ENCODE assay signal across 9 cellular contexts in the genomic region with DNA sequence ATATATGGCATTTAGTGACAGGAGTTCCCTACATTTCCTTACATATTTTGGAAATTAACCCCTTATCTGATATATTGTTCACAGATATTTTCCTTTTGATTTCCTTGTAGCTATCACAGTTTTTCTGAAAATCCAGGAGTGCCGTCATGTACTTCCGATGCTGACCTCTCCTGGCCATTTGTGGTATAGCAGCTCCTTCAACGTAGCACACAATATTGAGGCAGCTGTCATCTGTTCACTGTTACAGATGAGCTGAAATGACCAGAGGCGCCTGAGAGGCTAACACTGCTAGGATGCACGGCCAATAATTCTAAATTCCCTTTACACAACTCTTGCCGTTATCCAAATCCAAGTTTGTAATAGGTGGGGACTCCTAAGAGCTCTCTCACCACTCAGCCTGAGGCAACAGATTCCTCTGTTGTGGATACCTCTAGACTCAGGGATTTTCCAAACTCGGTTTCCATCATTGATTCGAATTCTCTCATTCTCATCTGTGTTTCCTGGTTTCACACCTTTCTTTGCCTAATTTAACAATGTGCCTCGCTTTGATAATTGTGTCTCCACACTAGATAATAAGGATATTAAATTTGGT. TPM values are rescaled to one million over a fixed set of nuclear protein-coding genes. Genes with fewer than 3 reads are reported as not detected.
A peak's percentile ranks its signal among the peaks of the same experiment; 100 is the strongest.
DNase-seq lines count a peak whose midpoint lies in the region; TF ChIP-seq lines count a peak whose summit lies in the region.
"Had no signal": no experiment of that assay in that cellular context is flagged by ENCODE, and none has a peak within 500 bp of the region (broad histone marks: within the 10 kb centered on the region; RNA-seq: fewer than 3 reads in every experiment).

No MANE protein-coding gene starts in this region.

- H3K14ac ChIP-seq in trophoblast cell (ENCODE audit: low read length), result no peak overlapping the region

- no peak overlapping the region for H2BK12ac ChIP-seq in trophoblast cell (ENCODE audit: low read length)

- H3K79me1 ChIP-seq in trophoblast cell (ENCODE audit: low read length), result no peaks in the 10 kb centered on the region

- H3K4me2 ChIP-seq in MM.1S (ENCODE audit: low read depth, low read length) (no peak overlapping the region), trophoblast cell (ENCODE audit: low read length) (no peak overlapping the region)

- no peak overlapping the region for H3K18ac ChIP-seq in trophoblast cell (ENCODE audit: low read length)

- no peaks in the 10 kb centered on the region for H3K4me1 ChIP-seq in HAP-1
- H3K4me1 ChIP-seq in MM.1S (ENCODE audit: low read length), result no peaks in the 10 kb centered on the region
- H3K4me1 ChIP-seq in trophoblast cell (ENCODE audit: control insufficient read depth in 1 of 2, insufficient read depth in 2 of 2, low read length in 2 of 2), result no peaks in the 10 kb centered on the region

- no peaks in the 10 kb centered on the region for H4K20me1 ChIP-seq in MM.1S (ENCODE audit: insufficient read depth, low read length)

- DNase-seq in GM10266 (ENCODE audit: extremely low spot score), result peak; percentile 33
- peak; percentile 34 to 84 for DNase-seq in HAP-1 (ENCODE audit: low spot score in 2 of 2)
- peak; percentile 59 for DNase-seq in MM.1S
- peak; percentile 36 to 73 for DNase-seq in SHP77 (lab: John Stamatoyannopoulos, UW)
- peak; percentile 24 for DNase-seq in activated gamma-delta T cell treated with anti-CD3 and anti-CD28 coated beads, Interleukin-2, amount 50 U/mL, for 16 hours (ENCODE audit: low read depth)
- peak; percentile 57 for DNase-seq in glomerular endothelial cell (ENCODE audit: extremely low read depth, low read depth, low spot score)
- peak; percentile 58 to 86 for DNase-seq in trophoblast cell
- DNase-seq in mesenteric fat pad (ENCODE audit: low spot score), result no peak

- H3K79me2 ChIP-seq in MM.1S (ENCODE audit: low read length) (no peaks in the 10 kb centered on the region), trophoblast cell (ENCODE audit: control insufficient read depth, insufficient read depth, low read length, poor library complexity) (no peaks in the 10 kb centered on the region)

- H2AFZ ChIP-seq in MM.1S (ENCODE audit: low read length) (no peak overlapping the region), trophoblast cell (ENCODE audit: insufficient read depth, low read length, poor library complexity) (no peak overlapping the region)

- no peaks in the 10 kb centered on the region for H3K9me2 ChIP-seq in MM.1S (replicated peaks; ENCODE audit: insufficient read depth, low read length)

- H2AK5ac ChIP-seq in trophoblast cell (ENCODE audit: low read length), result no peak overlapping the region

- no peak overlapping the region for H3K4ac ChIP-seq in trophoblast cell (ENCODE audit: low read depth, low read length)

- no peaks in the 10 kb centered on the region for H3K36me3 ChIP-seq in HAP-1 (replicated peaks)
- H3K36me3 ChIP-seq in MM.1S (replicated peaks; ENCODE audit: insufficient read depth, low read length), result no peaks in the 10 kb centered on the region
- H3K36me3 ChIP-seq in trophoblast cell (ENCODE audit: control insufficient read depth in 1 of 2, insufficient read depth in 2 of 2, low read length in 2 of 2), result no peaks in the 10 kb centered on the region

- no peak overlapping the region for H3K9ac ChIP-seq in MM.1S (ENCODE audit: low read length)
- no peak overlapping the region for H3K9ac ChIP-seq in trophoblast cell (ENCODE audit: low read length)

- no peak overlapping the region for H3K27ac ChIP-seq in MM.1S (ENCODE audit: low read length)
- H3K27ac ChIP-seq in trophoblast cell (ENCODE audit: low read depth, low read length), result no peak overlapping the region
- H3K27ac ChIP-seq: skin epidermis had no signal

- H2BK5ac ChIP-seq in trophoblast cell (ENCODE audit: low read depth, low read length, poor library complexity), result no peak overlapping the region

- H3K9me3 ChIP-seq in HAP-1 (no peaks in the 10 kb centered on the region), MM.1S (replicated peaks; ENCODE audit: insufficient read depth, low read length) (no peaks in the 10 kb centered on the region), trophoblast cell (ENCODE audit: insufficient read depth, low read depth, low read length) (no peaks in the 10 kb centered on the region)

- in situ Hi-C loops in HAP-1 (cut with MboI; ENCODE audit: low sequenced_read_pairs), result loop anchor here (25.0 kb wide), 1 partner anchor 1623 kb away; a partner anchor contains a TSS

- H3K27me3 ChIP-seq in HAP-1 (ENCODE audit: low read depth) (peaks cover 2% of the 10 kb centered on the region; the same call in 1 of the 2 replicates), MM.1S (replicated peaks; ENCODE audit: insufficient read depth, low read length) (no peaks in the 10 kb centered on the region), trophoblast cell (ENCODE audit: insufficient read depth, low read length) (no peaks in the 10 kb centered on the region)

- no peak overlapping the region for H4K91ac ChIP-seq in trophoblast cell (ENCODE audit: low read depth, low read length)

- H4K8ac ChIP-seq in trophoblast cell (ENCODE audit: low read depth, low read length), result no peak overlapping the region

- no peak overlapping the region for H3K23ac ChIP-seq in trophoblast cell (ENCODE audit: low read length)

- H3K4me3 ChIP-seq in HAP-1 (no peak overlapping the region), MM.1S (ENCODE audit: low read length) (no peak overlapping the region), trophoblast cell (ENCODE audit: low read depth, low read length) (no peak overlapping the region)
- H3K4me3 ChIP-seq: skin epidermis had no signal

- no peak overlapping the region for H2BK120ac ChIP-seq in trophoblast cell (ENCODE audit: insufficient read depth, low read length, poor library complexity)

- peak; percentile 83 for TF ChIP-seq CTCF in GM10266 (IDR thresholded peaks at IDR 0.05; ENCODE audit: control insufficient read depth, insufficient read depth, low read depth, missing control alignments)
- TF ChIP-seq CTCF in MM.1S (IDR thresholded peaks at IDR 0.05; ENCODE audit: low read length), result peak; percentile 77

- no peak overlapping the region for H4K12ac ChIP-seq in trophoblast cell (ENCODE audit: low read depth, low read length)

- no peaks in the 10 kb centered on the region for H3F3A ChIP-seq in MM.1S (ENCODE audit: insufficient read depth, low read length)

- WGBS in trophoblast cell (ENCODE audit: extremely low coverage, insufficient coverage, insufficient read length), result no CpG with 5 or more reads among the region's 9 CpGs

RNA-seq across cellular contexts. Expression of a gene that starts 53.0 kb away (rescaled TPM):
- 8.2 and 9.0 TPM in 2 replicates for total RNA-seq in glomerular endothelial cell
- 9.5 and 10.1 TPM in 2 replicates for polyA plus RNA-seq in trophoblast cell (2013)
- 18.9 TPM for total RNA-seq in mesenteric fat pad

RNA-seq across cellular contexts. Expression of a gene that starts 53.1 kb away (rescaled TPM):
- total RNA-seq in glomerular endothelial cell (3.2 and 5.8 TPM in 2 replicates), mesenteric fat pad (3.1 TPM)
- 9.1 and 9.3 TPM in 2 replicates for polyA plus RNA-seq in trophoblast cell (2013)
